21 cellular contexts compared by ENCODE assay signal in the genomic region with DNA sequence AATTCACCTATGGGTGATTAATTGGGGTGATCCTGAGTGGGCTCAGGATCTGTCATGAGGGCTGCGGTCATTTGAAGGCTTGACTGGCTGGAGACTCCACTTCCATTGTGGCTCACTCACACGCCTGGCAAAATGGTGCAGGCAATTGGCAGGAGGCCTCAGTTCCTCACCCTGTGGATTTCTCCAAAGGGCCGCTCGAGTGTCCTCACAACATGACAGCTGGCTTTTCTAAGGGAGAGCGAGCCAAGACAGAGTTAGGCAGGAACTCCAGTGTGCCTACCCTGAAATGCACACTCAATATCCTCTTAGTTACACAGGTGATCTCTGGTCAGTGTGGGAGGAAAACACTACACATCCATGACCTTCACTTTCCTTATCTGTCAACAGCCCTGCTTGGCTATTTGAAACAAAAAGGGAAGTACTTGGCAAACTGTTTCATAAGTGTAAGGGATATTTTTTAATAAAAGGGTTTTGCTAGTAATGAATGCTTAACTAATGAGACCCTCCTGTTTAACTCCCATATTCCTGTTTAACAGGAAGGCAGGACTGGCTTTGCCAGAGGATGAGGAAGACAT. TPM values are rescaled to one million over a fixed set of nuclear protein-coding genes. Genes with fewer than 3 reads are reported as not detected.
DNase-seq lines count a peak whose midpoint lies in the region; ATAC-seq and TF ChIP-seq lines count a peak whose summit lies in the region.
"Had no signal": no experiment of that assay in that cellular context is flagged by ENCODE, and none has a peak within 500 bp of the region (broad histone marks: within the 10 kb centered on the region; RNA-seq: fewer than 3 reads in every experiment).

No MANE protein-coding gene starts in this region.

- peak overlapping the region; percentile 4; the same call in 1 of the 2 replicates for H2AK5ac ChIP-seq in IMR-90 (ENCODE audit: low read depth, low read length)

- DNase-seq in IMR-90 (no peak), OCI-M1 (lab: John Stamatoyannopoulos, UW) (peak; percentile 54), cerebellar cortex (ENCODE audit: low spot score) (peak; percentile 31), spleen (no peak), mucosa of descending colon (no peak)
- DNase-seq in CD8-positive, alpha-beta memory T cell: no peak
- DNase-seq: ACHN; AML-193; CD4-positive, CD25-positive, alpha-beta regulatory T cell; EL; KG1; NCI-H1105 treated with DMSO at 0.1 percent for 48 hours; NCI-H1694 treated with DMSO at 0.1 percent for 48 hours; NCI-H345; PC-3; SW 1271 had no signal

- H2BK20ac ChIP-seq in IMR-90 (ENCODE audit: low read depth, low read length): no peak overlapping the region

- H3K4me3 Mint-ChIP-seq in CD8-positive, alpha-beta memory T cell: no peak overlapping the region
- H3K4me3 Mint-ChIP-seq: CD4-positive, CD25-positive, alpha-beta regulatory T cell; GM23338 had no signal

- H3K36me3 ChIP-seq in IMR-90 (ENCODE audit: control insufficient read depth, insufficient read depth, low read length): no peaks in the 10 kb centered on the region
- H3K36me3 ChIP-seq in spleen: no peaks in the 10 kb centered on the region
- H3K36me3 ChIP-seq in CD8-positive, alpha-beta memory T cell (ENCODE audit: insufficient read depth, low read length): no peaks in the 10 kb centered on the region
- H3K36me3 ChIP-seq in mucosa of descending colon (ENCODE audit: low read depth): no peaks in the 10 kb centered on the region
- H3K36me3 ChIP-seq: SJSA1 had no signal

- H3K27me3 Mint-ChIP-seq in CD8-positive, alpha-beta memory T cell: peaks cover 0 to 2% of the 10 kb centered on the region in 2 donors
- H3K27me3 Mint-ChIP-seq: CD4-positive, CD25-positive, alpha-beta regulatory T cell had no signal

- TF ChIP-seq RAD21 in IMR-90 (IDR thresholded peaks at IDR 0.05; ENCODE audit: low read length): no peak

- no peak overlapping the region for H3K27ac ChIP-seq in IMR-90 (ENCODE audit: insufficient read depth, low read length)
- peak overlapping the region in 7 of 8 donors; percentile 35 to 70 (median 59) for H3K27ac ChIP-seq in spleen
- H3K27ac ChIP-seq in CD8-positive, alpha-beta memory T cell (ENCODE audit: low read depth, low read length): no peak overlapping the region
- H3K27ac ChIP-seq: HL-60, SJSA1 had no signal

- WGBS in IMR-90 (ENCODE audit: extremely low coverage in 2 of 2, insufficient read length in 1 of 2), 2 experiments: no CpG with 5 or more reads among the region's 5 CpGs
- 49 to 78% (median 68%) methylated on average over 3 to 5 of the region's 5 CpGs for WGBS in spleen, 5 donors

- BruUV-seq in IMR-90 (replicated peaks; lab: Mats Ljungman, UMichigan): no TSS peak

- H4K5ac ChIP-seq in IMR-90 (ENCODE audit: low read depth, low read length): no peak overlapping the region

- no peak overlapping the region for H2AFZ ChIP-seq in IMR-90 (replicated peaks; ENCODE audit: low read length, poor library complexity)
- H2AFZ ChIP-seq: GM23338 had no signal

- POLR2A ChIA-PET in IMR-90 (lab: Charles Lee; ENCODE audit: unreplicated experiment): no interaction called here
- POLR2A ChIA-PET in CD8-positive, alpha-beta memory T cell (lab: Charles Lee): no interaction called here

- TF ChIP-seq POLR2A in IMR-90 (IDR thresholded peaks at IDR 0.05; ENCODE audit: low read depth, low read length) (no peak), spleen (IDR thresholded peaks at IDR 0.05) (no peak)

- H3K4me3 ChIP-seq in IMR-90 (ENCODE audit: insufficient read depth, low read depth, low read length) (no peak overlapping the region), spleen (no peak overlapping the region), mucosa of descending colon (no peak overlapping the region)
- H3K4me3 ChIP-seq in CD8-positive, alpha-beta memory T cell (ENCODE audit: low read length): no peak overlapping the region
- H3K4me3 ChIP-seq: GM23338, SJSA1 had no signal

- H4K91ac ChIP-seq in IMR-90 (ENCODE audit: insufficient read depth, low read depth, low read length): no peak overlapping the region

- H2BK15ac ChIP-seq in IMR-90 (ENCODE audit: low read depth, low read length): no peak overlapping the region

- H3K14ac ChIP-seq in IMR-90 (replicated peaks; ENCODE audit: low read depth, low read length): no peak overlapping the region

- no peak overlapping the region for H4K8ac ChIP-seq in IMR-90 (ENCODE audit: low read depth in 2 of 2, low read length in 2 of 2)

- intact Hi-C loops in IMR-90 (cut with micrococcal nuclease): no loop called here
- intact Hi-C loops in spleen (cut with DNase I; ENCODE audit: low total_unique reads): no loop called here
- intact Hi-C loops in mucosa of descending colon (cut with DNase I, micrococcal nuclease): no loop called here

- no peaks in the 10 kb centered on the region for H4K20me1 ChIP-seq in IMR-90 (ENCODE audit: insufficient read depth, low read length)

- H3K18ac ChIP-seq in IMR-90 (ENCODE audit: low read depth, low read length): no peak overlapping the region

- H3K23ac ChIP-seq in IMR-90 (ENCODE audit: low read depth, low read length): no peak overlapping the region

- ATAC-seq in IMR-90 (ENCODE audit: low read depth) (no peak), mucosa of descending colon (no peak), GM21737 (IDR thresholded peaks at IDR 0.05; ENCODE audit: unreplicated experiment) (no peak)
- ATAC-seq: GM23338, HCT116, PC-3 had no signal

- dilution Hi-C loops in IMR-90 (cut with HindIII; ENCODE audit: low sequenced_read_pairs, unreplicated experiment): no loop called here

- no peak overlapping the region for H2BK5ac ChIP-seq in IMR-90 (ENCODE audit: low read depth, low read length, poor library complexity, severe bottlenecking)

- peaks cover 0 to 4% (median 0%) of the 10 kb centered on the region in 3 donors for H3K36me3 Mint-ChIP-seq in CD8-positive, alpha-beta memory T cell
- H3K36me3 Mint-ChIP-seq: CD4-positive, CD25-positive, alpha-beta regulatory T cell had no signal

- no peaks in the 10 kb centered on the region for H3K79me1 ChIP-seq in IMR-90 (ENCODE audit: low read depth in 1 of 2, low read length in 2 of 2)

- no peak overlapping the region for H3K27ac Mint-ChIP-seq in CD8-positive, alpha-beta memory T cell
- H3K27ac Mint-ChIP-seq: CD4-positive, CD25-positive, alpha-beta regulatory T cell; GM23338 had no signal

- TF ChIP-seq CTCF in IMR-90 (conservative IDR thresholded peaks at IDR 0.05; ENCODE audit: low read depth, low read length): no peak
- TF ChIP-seq CTCF in spleen (IDR thresholded peaks at IDR 0.05 in 8 of 11, conservative IDR thresholded peaks at IDR 0.05 in 3 of 11): no peak
- no peak for TF ChIP-seq CTCF in mucosa of descending colon (IDR thresholded peaks at IDR 0.05)

- H3K4me1 ChIP-seq in IMR-90 (ENCODE audit: control insufficient read depth, insufficient read depth, low read length) (peaks cover 6% of the 10 kb centered on the region), spleen (peaks cover 0 to 8% (median 0%) of the 10 kb centered on the region in 6 donors), mucosa of descending colon (ENCODE audit: low read depth) (no peaks in the 10 kb centered on the region)
- no peaks in the 10 kb centered on the region for H3K4me1 ChIP-seq in CD8-positive, alpha-beta memory T cell (ENCODE audit: insufficient read depth, low read length)

- in situ Hi-C loops in IMR-90 (cut with MboI; ENCODE audit: low sequenced_read_pairs): no loop called here

- no peak overlapping the region for H3K4ac ChIP-seq in IMR-90 (ENCODE audit: low read depth, low read length)

- CTCF ChIA-PET in IMR-90 (lab: Yijun Ruan, JAX): no interaction called here
- CTCF ChIA-PET in CD8-positive, alpha-beta memory T cell (lab: Charles Lee): interaction anchor here (1.3 kb wide), 1 partner anchor 86 kb away, joined by 3 read pairs; no protein-coding TSS in a partner anchor

- H3K9me3 ChIP-seq in IMR-90 (ENCODE audit: control insufficient read depth, insufficient read depth, low read length): no peaks in the 10 kb centered on the region
- no peaks in the 10 kb centered on the region for H3K9me3 ChIP-seq in spleen
- no peaks in the 10 kb centered on the region for H3K9me3 ChIP-seq in CD8-positive, alpha-beta memory T cell (ENCODE audit: low read length)
- H3K9me3 ChIP-seq in mucosa of descending colon: no peaks in the 10 kb centered on the region
- H3K9me3 ChIP-seq: SJSA1 had no signal

- H3K4me1 Mint-ChIP-seq in CD8-positive, alpha-beta memory T cell: no peaks in the 10 kb centered on the region
- H3K4me1 Mint-ChIP-seq: CD4-positive, CD25-positive, alpha-beta regulatory T cell; GM23338 had no signal

- H3K9me3 Mint-ChIP-seq in CD8-positive, alpha-beta memory T cell: no peaks in the 10 kb centered on the region
- H3K9me3 Mint-ChIP-seq: CD4-positive, CD25-positive, alpha-beta regulatory T cell; GM23338 had no signal

- H3K9me1 ChIP-seq in IMR-90 (ENCODE audit: insufficient read depth, low read length): peaks cover 9% of the 10 kb centered on the region

- no peak overlapping the region for H3K4me2 ChIP-seq in IMR-90 (ENCODE audit: low read depth, low read length)
- H3K4me2 ChIP-seq: GM23338 had no signal

- H2AK9ac ChIP-seq in IMR-90 (replicated peaks; ENCODE audit: low read depth, low read length, poor library complexity): no peak overlapping the region

- H3K9ac ChIP-seq in IMR-90 (ENCODE audit: low read depth, low read length): no peak overlapping the region

- no peak overlapping the region for H2BK120ac ChIP-seq in IMR-90 (ENCODE audit: low read depth, low read length)

- no peak overlapping the region for H3K56ac ChIP-seq in IMR-90 (ENCODE audit: extremely low read depth, insufficient read depth, low read length)

- no peaks in the 10 kb centered on the region for H3K27me3 ChIP-seq in IMR-90 (ENCODE audit: control insufficient read depth, insufficient read depth, low read length)
- H3K27me3 ChIP-seq in spleen (replicated peaks in 1 of 7): no peaks in the 10 kb centered on the region
- H3K27me3 ChIP-seq in CD8-positive, alpha-beta memory T cell (ENCODE audit: insufficient read depth, low read length, poor library complexity, severe bottlenecking): no peaks in the 10 kb centered on the region

RNA-seq across cellular contexts. Expression of gene OSBP2, which starts 25.7 kb away (rescaled TPM):
- total RNA-seq in IMR-90 (2012; rRNA removed) (1.7 and 2.2 TPM in 2 replicates), spleen (10 to 100 TPM in 4 of 7 donors, 1 to 10 TPM in 3; 4.3 to 41.4 (median 10.8) TPM), mucosa of descending colon (1 to 10 TPM; 2.9 to 5.3 (median 3.4) TPM)
- polyA plus RNA-seq in IMR-90 (2012; rRNA removed) (1.8 and 2.2 TPM in 2 replicates), spleen (1 to 10 TPM in 1 of 3 donors, under 1 TPM in 2; 0.38 to 1.6 (median 0.50) TPM)
- polyA plus RNA-seq in IMR-90 (2012; cell fraction: cytosol; rRNA removed): 1.5 and 2.2 TPM in 2 replicates
- polyA plus RNA-seq in IMR-90 (2012; cell fraction: nucleus; rRNA removed; ENCODE audit: low replicate concordance): 3.1 and 3.8 TPM in 2 replicates
- under 1 TPM; 0.66 to 0.74 TPM for total RNA-seq in CD8-positive, alpha-beta memory T cell
- 0.74 TPM for polyA plus RNA-seq in CD8-positive, alpha-beta memory T cell

RNA-seq across cellular contexts. Expression of gene DUSP18, which starts 52.7 kb away (rescaled TPM):
- total RNA-seq in IMR-90 (2012; rRNA removed) (12.2 and 14.9 TPM in 2 replicates), spleen (10 to 100 TPM in 5 of 7 donors, 1 to 10 TPM in 2; 9.5 to 16.3 (median 12.4) TPM), mucosa of descending colon (10 to 100 TPM; 16.2 to 21.6 (median 16.3) TPM)
- polyA plus RNA-seq in IMR-90 (2012; rRNA removed) (14.3 and 14.9 TPM in 2 replicates), spleen (1 to 10 TPM; 1.5 to 4.4 (median 2.3) TPM)
- 8.3 and 15.5 TPM in 2 replicates for polyA plus RNA-seq in IMR-90 (2012; cell fraction: cytosol; rRNA removed)
- polyA plus RNA-seq in IMR-90 (2012; cell fraction: nucleus; rRNA removed; ENCODE audit: low replicate concordance): 12.1 and 17.7 TPM in 2 replicates
- total RNA-seq in CD8-positive, alpha-beta memory T cell: 10 to 100 TPM; 11.4 to 12.5 TPM
- 12.3 TPM for polyA plus RNA-seq in CD8-positive, alpha-beta memory T cell

Comparison
In these comparisons a context has a peak if more than half of its experiments do, and no peak if none do; other contexts are left out.
1. DNase-seq: peak in OCI-M1 (single experiment) and cerebellar cortex (single experiment); none in IMR-90 (single experiment), spleen (single experiment), CD8-positive, alpha-beta memory T cell (0 of 5) and mucosa of descending colon (0 of 3).
2. H3K27ac ChIP-seq: peak in spleen (7 of 8); none in IMR-90 (single experiment) and CD8-positive, alpha-beta memory T cell (single experiment).